ENCODE assay signal across 20 cellular contexts in the genomic region with DNA sequence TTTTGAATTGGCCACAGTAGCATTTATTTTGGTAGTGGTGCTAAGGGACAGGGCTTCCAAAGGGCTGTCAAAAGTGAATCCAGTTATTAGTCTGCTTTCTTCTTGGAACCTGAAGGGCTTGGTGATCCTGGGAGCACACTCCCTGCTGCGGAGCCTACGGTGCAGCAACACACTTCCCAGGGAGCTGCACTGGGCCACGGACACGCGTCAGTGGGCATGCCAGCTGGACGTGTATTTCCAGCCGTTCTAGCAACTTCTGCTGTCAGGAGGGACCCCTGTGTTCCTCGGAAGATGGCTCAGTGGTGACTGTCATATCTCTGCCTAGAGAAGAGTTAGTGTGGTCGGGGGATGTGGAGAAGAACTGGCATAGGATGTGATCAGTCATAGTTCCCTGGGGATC.
"Had no signal": no experiment of that assay in that cellular context is flagged by ENCODE, and none has a peak within 500 bp of the region (broad histone marks: within the 10 kb centered on the region; RNA-seq: fewer than 3 reads in every experiment).

No MANE protein-coding gene starts in this region.

- ATAC-seq: gastrocnemius medialis, heart right ventricle, natural killer cell, right cardiac atrium had no signal

- H3K27ac Mint-ChIP-seq: mesothelial cell of epicardium, natural killer cell had no signal

- H3K4me3 ChIP-seq: dorsolateral prefrontal cortex, gastrocnemius medialis, heart right ventricle, ovary, smooth muscle cell, suprapubic skin, thyroid gland, upper lobe of left lung, uterus had no signal

- H3K4me1 Mint-ChIP-seq: mesothelial cell of epicardium, natural killer cell, neural crest cell had no signal

- H3K4me1 ChIP-seq: gastrocnemius medialis, suprapubic skin, thyroid gland, uterus had no signal

- H3K36me3 ChIP-seq: gastrocnemius medialis, heart right ventricle, ovary, suprapubic skin, thyroid gland, upper lobe of left lung, uterus had no signal

- DNase-seq: cortex of kidney; dorsolateral prefrontal cortex; effector CD8-positive, alpha-beta T cell; gastrocnemius medialis; heart right ventricle; hypothalamus; kidney glomerular epithelial cell; mammary epithelial cell; natural killer cell; ovary; right cardiac atrium; stimulated activated CD4-positive, alpha-beta T cell treated with anti-CD3 and anti-CD28 coated beads, Interleukin-2, amount 100 ng/mL, for 48 hours; stimulated activated naive CD4-positive, alpha-beta T cell treated with Interleukin-2 at 50 U/mL for 16 hours; thyroid gland; uterus had no signal

- H3K9me3 Mint-ChIP-seq: mesothelial cell of epicardium, natural killer cell had no signal

- H3K4me2 ChIP-seq: smooth muscle cell had no signal

- H3K27me3 ChIP-seq: dorsolateral prefrontal cortex, gastrocnemius medialis, heart right ventricle, ovary, suprapubic skin, thyroid gland, upper lobe of left lung, uterus had no signal

- H3K4me3 Mint-ChIP-seq: mesothelial cell of epicardium, natural killer cell, neural crest cell had no signal

- H3K36me3 Mint-ChIP-seq: mesothelial cell of epicardium, natural killer cell had no signal

- H3K27ac ChIP-seq: dorsolateral prefrontal cortex, gastrocnemius medialis, heart right ventricle, ovary, suprapubic skin, thyroid gland, upper lobe of left lung, uterus had no signal

- H3K9me3 ChIP-seq: gastrocnemius medialis, heart right ventricle, ovary, suprapubic skin, thyroid gland, upper lobe of left lung, uterus had no signal
